ENCODE assay signal across 9 cellular contexts in genomic region chr15:82197734-82198594, GRCh38.
DNase-seq lines count a peak whose midpoint lies in the region; ATAC-seq and TF ChIP-seq lines count a peak whose summit lies in the region.
"Had no signal": no experiment of that assay in that cellular context is flagged by ENCODE, and none has a peak within 500 bp of the region (broad histone marks: within the 10 kb centered on the region; RNA-seq: fewer than 3 reads in every experiment).

No MANE protein-coding gene starts in this region.

- no peaks in the 10 kb centered on the region for H3K9me3 ChIP-seq in right lobe of liver

- H3K4me3 Mint-ChIP-seq in activated CD4-positive, alpha-beta T cell treated with anti-CD3 and anti-CD28 coated beads for 36 hours, result no peak overlapping the region

- H3K4me3 ChIP-seq in right lobe of liver, result no peak overlapping the region

- DNase-seq in AML-193 (lab: John Stamatoyannopoulos, UW) (peak; percentile 33 to 62), NCI-H2227 treated with DMSO at 0.1 percent for 48 hours (lab: John Stamatoyannopoulos, UW) (peak; percentile 45), dedifferentiated amniotic fluid mesenchymal stem cell (ENCODE audit: extremely low spot score) (peak; percentile 81), right lobe of liver (peak in 2 of 3 donors; percentile 35 to 68)
- peak; percentile 75 for DNase-seq in activated CD4-positive, alpha-beta T cell treated with anti-CD3 and anti-CD28 coated beads for 36 hours
- DNase-seq in stimulated activated CD8-positive, alpha-beta memory T cell treated with anti-CD3 and anti-CD28 coated beads, Interleukin-12 subunit alpha, Interleukin-12 subunit beta, amount 100 ng/mL, for 4 hours (ENCODE audit: low read depth), result peak; percentile 8

- no peaks in the 10 kb centered on the region for H3K27me3 Mint-ChIP-seq in activated CD4-positive, alpha-beta T cell treated with anti-CD3 and anti-CD28 coated beads for 36 hours
- H3K27me3 Mint-ChIP-seq: IgD-negative memory B cell had no signal

- CTCF ChIA-PET in activated CD4-positive, alpha-beta T cell treated with anti-CD3 and anti-CD28 coated beads for 36 hours (lab: Charles Lee), result interaction anchor here (0.6 to 1.2 kb wide), 6 partner anchors 8 to 89 kb away, joined by 3 to 7 read pairs (median 3); no protein-coding TSS in a partner anchor

- TF ChIP-seq CTCF in right lobe of liver (IDR thresholded peaks at IDR 0.05), result peak; percentile 77 to 80 (median 80)

- H3K4me1 Mint-ChIP-seq in activated CD4-positive, alpha-beta T cell treated with anti-CD3 and anti-CD28 coated beads for 36 hours, result no peaks in the 10 kb centered on the region

- intact Hi-C loops in activated CD4-positive, alpha-beta T cell treated with anti-CD3 and anti-CD28 coated beads for 36 hours (cut with DNase I, micrococcal nuclease), result loop anchor here (1.0 to 5.0 kb wide), 7 partner anchors 90 to 787 kb away; partner anchors contain the start of gene MEX3B (in 1 of the 2)
- intact Hi-C loops in right lobe of liver (cut with DNase I), result no loop called here

- no peak for TF ChIP-seq POLR2A in right lobe of liver (IDR thresholded peaks at IDR 0.05)

- no peaks in the 10 kb centered on the region for H3K27me3 ChIP-seq in right lobe of liver

- POLR2A ChIA-PET in activated CD4-positive, alpha-beta T cell treated with anti-CD3 and anti-CD28 coated beads for 36 hours (lab: Charles Lee), result no interaction called here

- no peak overlapping the region for H3K27ac Mint-ChIP-seq in activated CD4-positive, alpha-beta T cell treated with anti-CD3 and anti-CD28 coated beads for 36 hours
- H3K27ac Mint-ChIP-seq: IgD-negative memory B cell had no signal

- H3K27ac ChIP-seq in right lobe of liver, result no peak overlapping the region

- peaks cover 6% of the 10 kb centered on the region for H3K36me3 Mint-ChIP-seq in activated CD4-positive, alpha-beta T cell treated with anti-CD3 and anti-CD28 coated beads for 36 hours (ENCODE audit: low read depth)

- no peaks in the 10 kb centered on the region for H3K36me3 ChIP-seq in right lobe of liver

- WGBS in right lobe of liver (ENCODE audit: insufficient coverage, low coverage, low lambda C conversion rate, missing lambda C conversion rate), result 16% methylated on average over 7 of the region's 8 CpGs

- no peaks in the 10 kb centered on the region for H3K9me3 Mint-ChIP-seq in activated CD4-positive, alpha-beta T cell treated with anti-CD3 and anti-CD28 coated beads for 36 hours (ENCODE audit: low read depth)
- H3K9me3 Mint-ChIP-seq: IgD-negative memory B cell had no signal

- ATAC-seq in GM18907 (IDR thresholded peaks at IDR 0.05; ENCODE audit: unreplicated experiment), result peak; percentile 83
- ATAC-seq in HG03108 (IDR thresholded peaks at IDR 0.05; ENCODE audit: unreplicated experiment), result peak; percentile 81
- ATAC-seq in activated CD4-positive, alpha-beta T cell treated with anti-CD3 and anti-CD28 coated beads for 36 hours, result peak; percentile 80
- peak; percentile 92 to 98 (median 95) for ATAC-seq in right lobe of liver

- no peaks in the 10 kb centered on the region for H3K4me1 ChIP-seq in right lobe of liver

Comparison
In these comparisons a context has a peak if more than half of its experiments do, and no peak if none do; other contexts are left out.
1. DNase-seq: peak in every context shown above with its lines; median percentile 81 in dedifferentiated amniotic fluid mesenchymal stem cell; 75 in activated CD4-positive, alpha-beta T cell treated with anti-CD3 and anti-CD28 coated beads for 36 hours; 52 in right lobe of liver; 48 in AML-193; 45 in NCI-H2227 treated with DMSO at 0.1 percent for 48 hours; 8 in stimulated activated CD8-positive, alpha-beta memory T cell treated with anti-CD3 and anti-CD28 coated beads, Interleukin-12 subunit alpha, Interleukin-12 subunit beta, amount 100 ng/mL, for 4 hours.
2. intact Hi-C loops: an anchor here in activated CD4-positive, alpha-beta T cell treated with anti-CD3 and anti-CD28 coated beads for 36 hours (1.0 to 5.0 kb wide); none called in right lobe of liver.